Comparison of ENCODE assay signal across 9 cellular contexts in genomic region chr7:106065560-106066500, GRCh38. TPM values are rescaled to one million over a fixed set of nuclear protein-coding genes. Genes with fewer than 3 reads are reported as not detected.
DNase-seq lines count a peak whose midpoint lies in the region; ATAC-seq and TF ChIP-seq lines count a peak whose summit lies in the region.
"Had no signal": no experiment of that assay in that cellular context is flagged by ENCODE, and none has a peak within 500 bp of the region (broad histone marks: within the 10 kb centered on the region; RNA-seq: fewer than 3 reads in every experiment).

No MANE protein-coding gene starts in this region.

- H3K27ac ChIP-seq in AG04450 (ENCODE audit: low read depth, low read length) (peak overlapping the region; percentile 75), Peyer's patch (peak overlapping the region; percentile 49 to 85 (median 74))

- H3K36me3 Mint-ChIP-seq in activated naive CD8-positive, alpha-beta T cell treated with anti-CD3 and anti-CD28 coated beads for 36 hours = no peaks in the 10 kb centered on the region
- H3K36me3 Mint-ChIP-seq: CD8-positive, alpha-beta memory T cell had no signal

- TF ChIP-seq CTCF in AG04450 (IDR thresholded peaks at IDR 0.05; ENCODE audit: low read depth, low read length) (no peak), Peyer's patch (IDR thresholded peaks at IDR 0.05) (no peak), fibroblast of mammary gland (conservative IDR thresholded peaks at IDR 0.05; ENCODE audit: control insufficient read depth, insufficient read depth, low read depth, low read length) (no peak)

- H3K9me3 ChIP-seq in AG04450 (ENCODE audit: control insufficient read depth, insufficient read depth, low read length) (no peaks in the 10 kb centered on the region), Peyer's patch (no peaks in the 10 kb centered on the region)

- no peaks in the 10 kb centered on the region for H3K27me3 ChIP-seq in AG04450 (ENCODE audit: control insufficient read depth, insufficient read depth, low read length)
- no peaks in the 10 kb centered on the region for H3K27me3 ChIP-seq in Peyer's patch

- no peak overlapping the region for H3K4me3 Mint-ChIP-seq in activated naive CD8-positive, alpha-beta T cell treated with anti-CD3 and anti-CD28 coated beads for 36 hours

- no peak for ATAC-seq in stimulated activated naive CD8-positive, alpha-beta T cell treated with anti-CD3 and anti-CD28 coated beads, Interleukin-15, Interleukin-2, amounts not matched to agents 100 U/mL and 50 U/mL, for 24 hours

- H3K9me3 Mint-ChIP-seq in activated naive CD8-positive, alpha-beta T cell treated with anti-CD3 and anti-CD28 coated beads for 36 hours = no peaks in the 10 kb centered on the region
- H3K9me3 Mint-ChIP-seq: CD8-positive, alpha-beta memory T cell had no signal

- no peaks in the 10 kb centered on the region for H3K36me3 ChIP-seq in Peyer's patch

- TF ChIP-seq POLR2A in Peyer's patch (IDR thresholded peaks at IDR 0.05) = no peak

- no peaks in the 10 kb centered on the region for H3K27me3 Mint-ChIP-seq in activated naive CD8-positive, alpha-beta T cell treated with anti-CD3 and anti-CD28 coated beads for 36 hours
- H3K27me3 Mint-ChIP-seq: CD8-positive, alpha-beta memory T cell had no signal

- peaks cover 42% of the 10 kb centered on the region for H3K4me1 Mint-ChIP-seq in activated naive CD8-positive, alpha-beta T cell treated with anti-CD3 and anti-CD28 coated beads for 36 hours

- POLR2A ChIA-PET in AG04450 (lab: Yijun Ruan, JAX) = interaction anchor here (1.0 to 2.1 kb wide), 2 partner anchors 46 to 219 kb away, joined by 3 to 6 read pairs; partner anchors contain the start of genes NAMPT and SYPL1

- peaks cover 0 to 47% (median 36%) of the 10 kb centered on the region in 4 donors for H3K4me1 ChIP-seq in Peyer's patch

- CTCF ChIA-PET in AG04450 (lab: Charles Lee) = interaction anchor here (0.7 to 1.9 kb wide), 4 partner anchors 8 to 111 kb away, joined by 3 to 5 read pairs (median 4); no protein-coding TSS in a partner anchor

- H3K4me3 ChIP-seq in AG04450 (ENCODE audit: low read depth, low read length) = peak overlapping the region; percentile 38
- H3K4me3 ChIP-seq in Peyer's patch = peak overlapping the region in 3 of 4 donors; percentile 7 to 49 (median 40)
- peak overlapping the region; percentile 40 for H3K4me3 ChIP-seq in fibroblast of mammary gland (ENCODE audit: control insufficient read depth, low read depth, low read length)

- DNase-seq in AG04450 (ENCODE audit: low read depth, low spot score) (no peak), Peyer's patch (peak in 2 of 3 donors; percentile 61 to 66), fibroblast of mammary gland (ENCODE audit: low read depth) (peak; percentile 29), occipital lobe (lab: John Stamatoyannopoulos, UW) (peak; percentile 10), NCI-H526 treated with DMSO at 0.1 percent for 48 hours (lab: John Stamatoyannopoulos, UW) (no peak), GM19238 (ENCODE audit: insufficient read length, low spot score) (no peak)
- DNase-seq in activated naive CD8-positive, alpha-beta T cell treated with anti-CD3 and anti-CD28 coated beads for 36 hours = no peak
- DNase-seq in stimulated activated naive CD8-positive, alpha-beta T cell treated with anti-CD3 and anti-CD28 coated beads, Interleukin-15, Interleukin-2, amounts not matched to agents 100 U/mL and 50 U/mL, for 24 hours = no peak
- DNase-seq: CD8-positive, alpha-beta memory T cell had no signal

- no peak overlapping the region for H3K27ac Mint-ChIP-seq in activated naive CD8-positive, alpha-beta T cell treated with anti-CD3 and anti-CD28 coated beads for 36 hours

RNA-seq across cellular contexts. Expression of gene SYPL1, which starts 46.3 kb away (rescaled TPM):
- 66.4 and 84.7 TPM in 2 replicates for polyA plus RNA-seq in AG04450 (2011; rRNA removed)
- polyA minus RNA-seq in AG04450 (2011; rRNA and poly(A)+ RNA removed) = 21.7 and 41.0 TPM in 2 replicates
- total RNA-seq in Peyer's patch (10 to 100 TPM; 45.2 to 77.6 (median 53.3) TPM), occipital lobe (52.4 TPM)
- total RNA-seq in activated naive CD8-positive, alpha-beta T cell treated with anti-CD3 and anti-CD28 coated beads for 36 hours = 10 to 100 TPM; 41.6 to 42.8 TPM

Comparison
In these comparisons a context has a peak if more than half of its experiments do, and no peak if none do; other contexts are left out.
1. DNase-seq: peak in Peyer's patch (2 of 3), fibroblast of mammary gland (single experiment) and occipital lobe (single experiment); none in AG04450 (single experiment), NCI-H526 treated with DMSO at 0.1 percent for 48 hours (single experiment), activated naive CD8-positive, alpha-beta T cell treated with anti-CD3 and anti-CD28 coated beads for 36 hours (single experiment), GM19238 (single experiment) and stimulated activated naive CD8-positive, alpha-beta T cell treated with anti-CD3 and anti-CD28 coated beads, Interleukin-15, Interleukin-2, amounts not matched to agents 100 U/mL and 50 U/mL, for 24 hours (single experiment).
2. Peak in every context shown above with its lines, with median percentiles within 50 percentile points of each other: H3K4me3 ChIP-seq.